Comparison of ENCODE assay signal across 2 cellular contexts in genomic region chr7:74766508-74766907, GRCh38. TPM values are rescaled to one million over a fixed set of nuclear protein-coding genes. Genes with fewer than 3 reads are reported as not detected.
"Had no signal": no experiment of that assay in that cellular context is flagged by ENCODE, and none has a peak within 500 bp of the region (broad histone marks: within the 10 kb centered on the region; RNA-seq: fewer than 3 reads in every experiment).

No MANE protein-coding gene starts in this region.

RNA-seq across cellular contexts. Expression of gene NCF1, which starts 7.3 kb away (rescaled TPM):
- total RNA-seq: hepatocyte, myocyte had no signal
